In the genomic region with DNA sequence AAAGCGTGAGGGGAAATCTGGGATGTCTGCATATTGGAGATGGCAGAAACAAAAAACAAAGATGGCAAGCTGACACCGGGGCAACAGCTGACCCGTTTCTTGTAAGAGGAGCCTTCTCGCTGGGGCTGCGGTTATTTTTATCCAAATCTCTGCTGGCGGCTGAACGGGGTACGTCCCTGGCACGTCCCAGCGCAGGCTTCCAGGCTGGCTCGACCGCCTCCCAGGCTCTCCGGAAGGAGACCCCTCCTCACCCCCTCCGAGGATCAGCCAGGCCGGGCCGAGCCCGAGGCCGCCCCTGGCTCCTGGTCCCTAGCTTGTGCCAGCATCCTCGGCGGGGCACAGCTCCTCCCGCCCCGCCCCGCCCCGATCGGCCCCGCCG, we compare ENCODE assay signal across 9 cellular contexts. TPM values are rescaled to one million over a fixed set of nuclear protein-coding genes. Genes with fewer than 3 reads are reported as not detected.
DNase-seq lines count a peak whose midpoint lies in the region; ATAC-seq and TF ChIP-seq lines count a peak whose summit lies in the region.
"Had no signal": no experiment of that assay in that cellular context is flagged by ENCODE, and none has a peak within 500 bp of the region (broad histone marks: within the 10 kb centered on the region; RNA-seq: fewer than 3 reads in every experiment).

No MANE protein-coding gene starts in this region.

- H3K4me3 Mint-ChIP-seq in natural killer cell treated with Interleukin-12 subunit alpha and Interleukin-12 subunit beta and Interleukin-15 and Interleukin-18, amount 100 ng/mL, for 72 hours: peak overlapping the region; percentile 91

- no peaks in the 10 kb centered on the region for H3K9me3 ChIP-seq in HUES48 (ENCODE audit: control insufficient read depth, insufficient read depth, low read length)

- H3K4me1 Mint-ChIP-seq in natural killer cell treated with Interleukin-12 subunit alpha and Interleukin-12 subunit beta and Interleukin-15 and Interleukin-18, amount 100 ng/mL, for 72 hours (ENCODE audit: low read depth in 2 of 2): peaks cover 12 to 21% of the 10 kb centered on the region in 2 donors

- H3K4me3 ChIP-seq in HUES48 (ENCODE audit: low read depth, low read length): peak overlapping the region; percentile 95
- H3K4me3 ChIP-seq in WI38 (ENCODE audit: low read depth, low read length): peak overlapping the region; percentile 72

- H3K27ac ChIP-seq in HUES48 (ENCODE audit: low read depth, low read length): peak overlapping the region; percentile 15
- H3K27ac ChIP-seq: 22Rv1 had no signal

- H3K27ac Mint-ChIP-seq in natural killer cell treated with Interleukin-12 subunit alpha and Interleukin-12 subunit beta and Interleukin-15 and Interleukin-18, amount 100 ng/mL, for 72 hours: peak overlapping the region; percentile 44 to 49

- peaks cover 8% of the 10 kb centered on the region for H3K36me3 ChIP-seq in HUES48 (ENCODE audit: control insufficient read depth, insufficient read depth, low read length)

- TF ChIP-seq CTCF in WI38 (IDR thresholded peaks at IDR 0.05; ENCODE audit: low read depth, low read length): no peak

- H3K27me3 ChIP-seq in HUES48 (ENCODE audit: control insufficient read depth, insufficient read depth, low read length): peaks cover 28% of the 10 kb centered on the region; the same call in 1 of the 2 replicates

- H3K36me3 Mint-ChIP-seq in natural killer cell treated with Interleukin-12 subunit alpha and Interleukin-12 subunit beta and Interleukin-15 and Interleukin-18, amount 100 ng/mL, for 72 hours: peaks cover 5% of the 10 kb centered on the region

- DNase-seq in DMS 273 (lab: John Stamatoyannopoulos, UW; ENCODE audit: unreplicated experiment) (peak; percentile 65), DMS 273 treated with DMSO at 0.1 percent for 48 hours (lab: John Stamatoyannopoulos, UW) (no peak), fibroblast of peridontal ligament (ENCODE audit: extremely low read depth) (peak; percentile 52), NCI-H774 (lab: John Stamatoyannopoulos, UW) (no peak)
- DNase-seq in natural killer cell treated with Interleukin-12 subunit alpha and Interleukin-12 subunit beta and Interleukin-15 and Interleukin-18, amount 100 ng/mL, for 72 hours (ENCODE audit: low spot score): peak; percentile 61

- peaks cover 47 to 55% of the 10 kb centered on the region in 2 donors for H3K27me3 Mint-ChIP-seq in natural killer cell treated with Interleukin-12 subunit alpha and Interleukin-12 subunit beta and Interleukin-15 and Interleukin-18, amount 100 ng/mL, for 72 hours

- ATAC-seq in GM21529 (IDR thresholded peaks at IDR 0.05; ENCODE audit: unreplicated experiment): peak; percentile 63
- ATAC-seq in natural killer cell treated with Interleukin-12 subunit alpha and Interleukin-12 subunit beta and Interleukin-15 and Interleukin-18, amount 100 ng/mL, for 72 hours: peak; percentile 63 to 68

- H3K4me1 ChIP-seq in HUES48 (ENCODE audit: control insufficient read depth, insufficient read depth, low read length): peaks cover 5% of the 10 kb centered on the region

- peak overlapping the region; percentile 68 for H3K9ac ChIP-seq in HUES48 (ENCODE audit: low read depth, low read length)

- no peaks in the 10 kb centered on the region for H3K9me3 Mint-ChIP-seq in natural killer cell treated with Interleukin-12 subunit alpha and Interleukin-12 subunit beta and Interleukin-15 and Interleukin-18, amount 100 ng/mL, for 72 hours

RNA-seq across cellular contexts. Expression of gene SGCB, which starts 0.4 kb away (rescaled TPM):
- total RNA-seq in natural killer cell treated with Interleukin-12 subunit alpha and Interleukin-12 subunit beta and Interleukin-15 and Interleukin-18, amount 100 ng/mL, for 72 hours: 1 to 10 TPM; 6.6 to 9.2 TPM

RNA-seq across cellular contexts. Expression of gene SPATA18, which starts 13.4 kb away (rescaled TPM):
- total RNA-seq in natural killer cell treated with Interleukin-12 subunit alpha and Interleukin-12 subunit beta and Interleukin-15 and Interleukin-18, amount 100 ng/mL, for 72 hours: not detected

RNA-seq across cellular contexts. Expression of gene LRRC66, which starts 17.6 kb away (rescaled TPM):
- total RNA-seq in natural killer cell treated with Interleukin-12 subunit alpha and Interleukin-12 subunit beta and Interleukin-15 and Interleukin-18, amount 100 ng/mL, for 72 hours: under 1 TPM in 1 of 2 donors, not detected in 1; 0.17 TPM

Comparison
In these comparisons a context has a peak if more than half of its experiments do, and no peak if none do; other contexts are left out.
1. DNase-seq: peak in DMS 273 (single experiment), fibroblast of peridontal ligament (single experiment) and natural killer cell treated with Interleukin-12 subunit alpha and Interleukin-12 subunit beta and Interleukin-15 and Interleukin-18, amount 100 ng/mL, for 72 hours (single experiment); none in DMS 273 treated with DMSO at 0.1 percent for 48 hours (single experiment) and NCI-H774 (single experiment).